ENCODE assay signal across 8 cellular contexts in genomic region chr6:32853541-32854375, GRCh38.
DNase-seq lines count a peak whose midpoint lies in the region; ATAC-seq and TF ChIP-seq lines count a peak whose summit lies in the region.

PSMB9 (plus strand) TSS chr6:32854192; CDS start chr6:32854230, 38 bp downstream.
TAP1 (minus strand) TSS chr6:32853704; CDS start chr6:32853636, 68 bp downstream.

- in situ Hi-C loops in astrocyte of the cerebellum (cut with HindIII; ENCODE audit: low sequenced_read_pairs), result no loop called here

- DNase-seq in NCI-H146 treated with DMSO at 0.1 percent for 48 hours (lab: John Stamatoyannopoulos, UW; ENCODE audit: unreplicated experiment), result peak; percentile 46
- DNase-seq in T-helper 9 cell, result peak; percentile 90
- DNase-seq in astrocyte of the cerebellum (ENCODE audit: low read depth), result peak; percentile 77
- peak; percentile 95 for DNase-seq in hepatic stellate cell (ENCODE audit: low spot score)
- peak; percentile 95 for DNase-seq in retina
- DNase-seq in NCI-H446 treated with DMSO at 0.1 percent for 48 hours (lab: John Stamatoyannopoulos, UW), result no peak

- peak within 1 kb of the TSS; percentile 93 for H3K4me3 ChIP-seq in astrocyte of the cerebellum (ENCODE audit: low read depth, low read length)

- peak; percentile 77 for TF ChIP-seq CTCF in astrocyte of the cerebellum (IDR thresholded peaks at IDR 0.05; ENCODE audit: low read depth, low read length, missing control alignments)

- ATAC-seq in GM18498 (IDR thresholded peaks at IDR 0.05; ENCODE audit: unreplicated experiment) (peak; percentile 81), HG02852 (IDR thresholded peaks at IDR 0.05; ENCODE audit: unreplicated experiment) (peak; percentile 80)
